Comparison of ENCODE assay signal across 1 cellular context in the genomic region with DNA sequence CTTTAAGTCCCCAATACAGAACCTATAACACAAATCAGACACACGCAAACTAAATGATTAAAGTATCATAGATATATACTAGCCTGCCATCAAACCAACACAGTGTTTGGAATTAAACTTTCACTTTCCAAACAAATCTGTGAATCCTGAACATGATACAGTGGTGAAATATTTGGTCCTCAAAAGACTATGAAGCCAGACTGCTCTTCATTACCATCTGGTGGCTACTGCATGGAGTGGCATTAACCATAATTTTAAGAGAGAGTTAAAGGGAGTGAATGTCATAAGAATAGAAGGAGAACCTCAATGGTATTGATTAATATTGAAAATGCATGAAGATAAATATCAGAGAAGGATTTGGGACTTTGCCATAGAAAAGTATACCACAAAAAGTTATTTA.
TF ChIP-seq lines count a peak whose summit lies in the region.

No MANE protein-coding gene starts in this region.

TF ChIP-seq in GM23338, 12 proteins besides CTCF, POLR2A, EP300 and RAD21 (continued from another document):
- TF ChIP-seq, protein P1, sequence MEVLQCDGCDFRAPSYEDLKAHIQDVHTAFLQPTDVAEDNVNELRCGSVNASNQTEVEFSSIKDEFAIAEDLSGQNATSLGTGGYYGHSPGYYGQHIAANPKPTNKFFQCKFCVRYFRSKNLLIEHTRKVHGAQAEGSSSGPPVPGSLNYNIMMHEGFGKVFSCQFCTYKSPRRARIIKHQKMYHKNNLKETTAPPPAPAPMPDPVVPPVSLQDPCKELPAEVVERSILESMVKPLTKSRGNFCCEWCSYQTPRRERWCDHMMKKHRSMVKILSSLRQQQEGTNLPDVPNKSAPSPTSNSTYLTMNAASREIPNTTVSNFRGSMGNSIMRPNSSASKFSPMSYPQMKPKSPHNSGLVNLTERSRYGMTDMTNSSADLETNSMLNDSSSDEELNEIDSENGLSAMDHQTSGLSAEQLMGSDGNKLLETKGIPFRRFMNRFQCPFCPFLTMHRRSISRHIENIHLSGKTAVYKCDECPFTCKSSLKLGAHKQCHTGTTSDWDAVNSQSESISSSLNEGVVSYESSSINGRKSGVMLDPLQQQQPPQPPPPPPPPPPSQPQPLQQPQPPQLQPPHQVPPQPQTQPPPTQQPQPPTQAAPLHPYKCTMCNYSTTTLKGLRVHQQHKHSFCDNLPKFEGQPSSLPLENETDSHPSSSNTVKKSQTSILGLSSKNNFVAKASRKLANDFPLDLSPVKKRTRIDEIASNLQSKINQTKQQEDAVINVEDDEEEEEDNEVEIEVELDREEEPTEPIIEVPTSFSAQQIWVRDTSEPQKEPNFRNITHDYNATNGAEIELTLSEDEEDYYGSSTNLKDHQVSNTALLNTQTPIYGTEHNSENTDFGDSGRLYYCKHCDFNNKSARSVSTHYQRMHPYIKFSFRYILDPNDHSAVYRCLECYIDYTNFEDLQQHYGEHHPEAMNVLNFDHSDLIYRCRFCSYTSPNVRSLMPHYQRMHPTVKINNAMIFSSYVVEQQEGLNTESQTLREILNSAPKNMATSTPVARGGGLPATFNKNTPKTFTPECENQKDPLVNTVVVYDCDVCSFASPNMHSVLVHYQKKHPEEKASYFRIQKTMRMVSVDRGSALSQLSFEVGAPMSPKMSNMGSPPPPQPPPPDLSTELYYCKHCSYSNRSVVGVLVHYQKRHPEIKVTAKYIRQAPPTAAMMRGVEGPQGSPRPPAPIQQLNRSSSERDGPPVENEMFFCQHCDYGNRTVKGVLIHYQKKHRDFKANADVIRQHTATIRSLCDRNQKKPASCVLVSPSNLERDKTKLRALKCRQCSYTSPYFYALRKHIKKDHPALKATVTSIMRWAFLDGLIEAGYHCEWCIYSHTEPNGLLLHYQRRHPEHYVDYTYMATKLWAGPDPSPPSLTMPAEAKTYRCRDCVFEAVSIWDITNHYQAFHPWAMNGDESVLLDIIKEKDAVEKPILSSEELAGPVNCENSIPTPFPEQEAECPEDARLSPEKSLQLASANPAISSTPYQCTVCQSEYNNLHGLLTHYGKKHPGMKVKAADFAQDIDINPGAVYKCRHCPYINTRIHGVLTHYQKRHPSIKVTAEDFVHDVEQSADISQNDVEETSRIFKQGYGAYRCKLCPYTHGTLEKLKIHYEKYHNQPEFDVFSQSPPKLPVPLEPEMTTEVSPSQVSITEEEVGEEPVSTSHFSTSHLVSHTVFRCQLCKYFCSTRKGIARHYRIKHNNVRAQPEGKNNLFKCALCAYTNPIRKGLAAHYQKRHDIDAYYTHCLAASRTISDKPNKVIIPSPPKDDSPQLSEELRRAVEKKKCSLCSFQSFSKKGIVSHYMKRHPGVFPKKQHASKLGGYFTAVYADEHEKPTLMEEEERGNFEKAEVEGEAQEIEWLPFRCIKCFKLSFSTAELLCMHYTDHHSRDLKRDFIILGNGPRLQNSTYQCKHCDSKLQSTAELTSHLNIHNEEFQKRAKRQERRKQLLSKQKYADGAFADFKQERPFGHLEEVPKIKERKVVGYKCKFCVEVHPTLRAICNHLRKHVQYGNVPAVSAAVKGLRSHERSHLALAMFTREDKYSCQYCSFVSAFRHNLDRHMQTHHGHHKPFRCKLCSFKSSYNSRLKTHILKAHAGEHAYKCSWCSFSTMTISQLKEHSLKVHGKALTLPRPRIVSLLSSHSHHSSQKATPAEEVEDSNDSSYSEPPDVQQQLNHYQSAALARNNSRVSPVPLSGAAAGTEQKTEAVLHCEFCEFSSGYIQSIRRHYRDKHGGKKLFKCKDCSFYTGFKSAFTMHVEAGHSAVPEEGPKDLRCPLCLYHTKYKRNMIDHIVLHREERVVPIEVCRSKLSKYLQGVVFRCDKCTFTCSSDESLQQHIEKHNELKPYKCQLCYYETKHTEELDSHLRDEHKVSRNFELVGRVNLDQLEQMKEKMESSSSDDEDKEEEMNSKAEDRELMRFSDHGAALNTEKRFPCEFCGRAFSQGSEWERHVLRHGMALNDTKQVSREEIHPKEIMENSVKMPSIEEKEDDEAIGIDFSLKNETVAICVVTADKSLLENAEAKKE (CRISPR knock-in tag; IDR thresholded peaks at IDR 0.05): no peak
- TF ChIP-seq ZNF114 (CRISPR knock-in tag; IDR thresholded peaks at IDR 0.05) (no peak), EZH2 (IDR thresholded peaks at IDR 0.05; ENCODE audit: low read depth, unreplicated experiment) (no peak)
TF ChIP-seq in GM23338: peak in this region for 0.
